17 cellular contexts compared by ENCODE assay signal in the genomic region with DNA sequence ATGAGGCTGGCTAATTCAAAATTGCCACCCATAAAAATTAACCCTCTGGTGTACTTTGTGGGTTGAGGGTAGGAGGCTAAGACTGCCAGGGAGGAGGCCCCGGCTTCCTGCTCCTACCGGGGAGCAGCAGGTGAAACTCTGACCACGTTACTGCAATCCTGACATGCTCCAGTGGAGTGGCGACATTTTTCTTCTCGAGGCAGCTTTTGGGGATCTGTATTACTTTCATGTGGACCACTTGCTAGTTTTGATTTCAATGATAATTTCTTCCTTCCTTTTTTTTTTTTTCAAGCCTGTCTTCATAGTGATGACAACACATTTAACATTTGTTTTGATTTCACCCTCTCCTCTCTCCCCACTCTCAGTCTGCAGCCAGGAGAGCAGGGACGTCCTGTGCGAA. TPM values are rescaled to one million over a fixed set of nuclear protein-coding genes. Genes with fewer than 3 reads are reported as not detected.
DNase-seq lines count a peak whose midpoint lies in the region; ATAC-seq and TF ChIP-seq lines count a peak whose summit lies in the region.
"Had no signal": no experiment of that assay in that cellular context is flagged by ENCODE, and none has a peak within 500 bp of the region (broad histone marks: within the 10 kb centered on the region; RNA-seq: fewer than 3 reads in every experiment).

No MANE protein-coding gene starts in this region.

- peaks cover 0 to 3% of the 10 kb centered on the region in 2 donors for H3K27me3 Mint-ChIP-seq in CD8-positive, alpha-beta memory T cell

- CTCF ChIA-PET in CD8-positive, alpha-beta memory T cell (lab: Charles Lee): no interaction called here

- H3K4me1 Mint-ChIP-seq in CD8-positive, alpha-beta memory T cell: peaks cover 66 to 94% (median 93%) of the 10 kb centered on the region in 3 donors
- H3K4me1 Mint-ChIP-seq: stimulated activated memory B cell treated with anti-CD40 and anti-IgM and Interleukin-4, amounts not matched to agents 10 μg/mL and 1 μg/mL and 100 μg/mL, for 72 hours had no signal

- H3K27ac Mint-ChIP-seq in CD8-positive, alpha-beta memory T cell: peak overlapping the region in 6 of 8 donors; percentile 27 to 91 (median 70)
- H3K27ac Mint-ChIP-seq: CD8-positive, alpha-beta T cell; stimulated activated memory B cell treated with anti-CD40 and anti-IgM and Interleukin-4, amounts not matched to agents 10 μg/mL and 1 μg/mL and 100 μg/mL, for 72 hours had no signal

- no peak for DNase-seq in CD8-positive, alpha-beta memory T cell
- DNase-seq in SK-N-DZ (ENCODE audit: low spot score) (peak; percentile 34), left kidney (ENCODE audit: low read depth, low spot score) (peak; percentile 24), esophagus muscularis mucosa (ENCODE audit: extremely low spot score) (no peak)
- DNase-seq: CD8-positive, alpha-beta T cell; NCI-H2029 treated with DMSO at 0.1 percent for 48 hours; NCI-H82; right lobe of liver; stimulated activated CD4-positive, alpha-beta T cell treated with anti-CD3 and anti-CD28 coated beads, Interleukin-4, amount 100 ng/mL, for 24 hours had no signal

- POLR2A ChIA-PET in CD8-positive, alpha-beta memory T cell (lab: Charles Lee): no interaction called here

- no peak overlapping the region for H3K4me3 ChIP-seq in CD8-positive, alpha-beta memory T cell (ENCODE audit: low read length)
- H3K4me3 ChIP-seq in esophagus muscularis mucosa (no peak overlapping the region), gastroesophageal sphincter (no peak overlapping the region)
- H3K4me3 ChIP-seq: HAP-1, right lobe of liver, vagina had no signal

- 78% methylated on average over 7 of the region's 7 CpGs for WGBS in esophagus muscularis mucosa
- 89 to 100% methylated on average over 1 to 7 of the region's 7 CpGs for WGBS in gastroesophageal sphincter (ENCODE audit: low coverage in 1 of 2), 2 donors

- peaks cover 37 to 94% (median 55%) of the 10 kb centered on the region in 3 donors for H3K36me3 Mint-ChIP-seq in CD8-positive, alpha-beta memory T cell
- H3K36me3 Mint-ChIP-seq: stimulated activated memory B cell treated with anti-CD40 and anti-IgM and Interleukin-4, amounts not matched to agents 10 μg/mL and 1 μg/mL and 100 μg/mL, for 72 hours had no signal

- H3K4me3 Mint-ChIP-seq in CD8-positive, alpha-beta memory T cell: peak overlapping the region in 6 of 7 donors; percentile 6 to 70 (median 42)
- H3K4me3 Mint-ChIP-seq: CD8-positive, alpha-beta T cell; stimulated activated memory B cell treated with anti-CD40 and anti-IgM and Interleukin-4, amounts not matched to agents 10 μg/mL and 1 μg/mL and 100 μg/mL, for 72 hours had no signal

- TF ChIP-seq POLR2A in esophagus muscularis mucosa (IDR thresholded peaks at IDR 0.05; ENCODE audit: low read depth) (no peak), gastroesophageal sphincter (IDR thresholded peaks at IDR 0.05) (no peak)

- ATAC-seq in GM18868 (IDR thresholded peaks at IDR 0.05; ENCODE audit: unreplicated experiment): peak; percentile 60
- ATAC-seq in gastroesophageal sphincter: no peak
- ATAC-seq in HG03565 (IDR thresholded peaks at IDR 0.05; ENCODE audit: unreplicated experiment): no peak
- ATAC-seq: CD8-positive, alpha-beta T cell; right lobe of liver; stimulated activated memory B cell treated with anti-CD40 and anti-IgM and Interleukin-4, amounts not matched to agents 10 μg/mL and 1 μg/mL and 100 μg/mL, for 72 hours had no signal

- H3K27me3 ChIP-seq in CD8-positive, alpha-beta memory T cell (ENCODE audit: insufficient read depth, low read length, poor library complexity, severe bottlenecking): no peaks in the 10 kb centered on the region
- H3K27me3 ChIP-seq in esophagus muscularis mucosa: peaks cover 0 to 65% (median 0%) of the 10 kb centered on the region in 4 donors
- peaks cover 68% of the 10 kb centered on the region for H3K27me3 ChIP-seq in gastroesophageal sphincter
- H3K27me3 ChIP-seq: right lobe of liver, vagina had no signal

- intact Hi-C loops in esophagus muscularis mucosa (cut with DNase I): no loop called here

- peaks cover 77% of the 10 kb centered on the region for H3K36me3 ChIP-seq in CD8-positive, alpha-beta memory T cell (ENCODE audit: insufficient read depth, low read length)
- H3K36me3 ChIP-seq in esophagus muscularis mucosa: peaks cover 0 to 13% (median 0%) of the 10 kb centered on the region in 4 donors
- H3K36me3 ChIP-seq in gastroesophageal sphincter: no peaks in the 10 kb centered on the region
- H3K36me3 ChIP-seq: right lobe of liver had no signal

- H3K9me3 Mint-ChIP-seq in CD8-positive, alpha-beta memory T cell: no peaks in the 10 kb centered on the region
- H3K9me3 Mint-ChIP-seq: CD8-positive, alpha-beta T cell; stimulated activated memory B cell treated with anti-CD40 and anti-IgM and Interleukin-4, amounts not matched to agents 10 μg/mL and 1 μg/mL and 100 μg/mL, for 72 hours had no signal

- no peak overlapping the region for H3K27ac ChIP-seq in CD8-positive, alpha-beta memory T cell (ENCODE audit: low read depth, low read length)
- H3K27ac ChIP-seq in esophagus muscularis mucosa (replicated peaks in 1 of 4): no peak overlapping the region
- H3K27ac ChIP-seq in gastroesophageal sphincter: no peak overlapping the region
- H3K27ac ChIP-seq: HL-60, right lobe of liver, vagina had no signal

- TF ChIP-seq EP300 in esophagus muscularis mucosa (IDR thresholded peaks at IDR 0.05): no peak
- TF ChIP-seq EP300 in gastroesophageal sphincter (IDR thresholded peaks at IDR 0.05): no peak

- H3K9me3 ChIP-seq in CD8-positive, alpha-beta memory T cell (ENCODE audit: low read length): no peaks in the 10 kb centered on the region
- H3K9me3 ChIP-seq in esophagus muscularis mucosa: no peaks in the 10 kb centered on the region
- H3K9me3 ChIP-seq in gastroesophageal sphincter: no peaks in the 10 kb centered on the region
- H3K9me3 ChIP-seq: HAP-1, right lobe of liver, vagina had no signal

- peaks cover 39% of the 10 kb centered on the region for H3K4me1 ChIP-seq in CD8-positive, alpha-beta memory T cell (ENCODE audit: insufficient read depth, low read length)
- no peaks in the 10 kb centered on the region for H3K4me1 ChIP-seq in esophagus muscularis mucosa
- H3K4me1 ChIP-seq in gastroesophageal sphincter: no peaks in the 10 kb centered on the region
- H3K4me1 ChIP-seq: right lobe of liver had no signal

- no peak for TF ChIP-seq CTCF in esophagus muscularis mucosa (IDR thresholded peaks at IDR 0.05)
- no peak for TF ChIP-seq CTCF in gastroesophageal sphincter (IDR thresholded peaks at IDR 0.05)

RNA-seq across cellular contexts. Expression of a gene that starts 14.6 kb away (rescaled TPM):
- 10 to 100 TPM; 48.9 to 53.3 TPM for total RNA-seq in CD8-positive, alpha-beta memory T cell
- 58.6 TPM for polyA plus RNA-seq in CD8-positive, alpha-beta memory T cell
- 61.7 and 63.5 TPM in 2 replicates for polyA plus RNA-seq in SK-N-DZ (2014; cell fraction: cytosol; rRNA removed)
- 52.1 and 84.8 TPM in 2 replicates for polyA plus RNA-seq in SK-N-DZ (2014; cell fraction: nucleus; rRNA removed)
- total RNA-seq in esophagus muscularis mucosa (under 1 TPM in 3 of 4 donors, not detected in 1; 0.19 to 0.46 (median 0.33) TPM), gastroesophageal sphincter (under 1 TPM in 1 of 4 donors, not detected in 3; 0.35 TPM)
- total RNA-seq: G401 had no signal

Comparison
In these comparisons a context has a peak if more than half of its experiments do, and no peak if none do; other contexts are left out.
1. DNase-seq: peak in SK-N-DZ (single experiment) and left kidney (single experiment); none in CD8-positive, alpha-beta memory T cell (0 of 5) and esophagus muscularis mucosa (single experiment).
2. RNA of a gene that starts 14.6 kb away (total RNA-seq): 48.9 to 53.3 TPM in CD8-positive, alpha-beta memory T cell; 0.19 to 0.46 TPM in esophagus muscularis mucosa and 0.35 TPM in gastroesophageal sphincter; every median in the first group is over 10 times any median in the second.